8 cellular contexts compared by ENCODE assay signal in genomic region chr5:179732412-179732917, GRCh38. TPM values are rescaled to one million over a fixed set of nuclear protein-coding genes. Genes with fewer than 3 reads are reported as not detected.
DNase-seq lines count a peak whose midpoint lies in the region; ATAC-seq and FAIRE-seq lines count a peak whose summit lies in the region.

TSS of gene MAML1 (plus strand) at chr5:179732822. CDS start at chr5:179733113, 291 bp downstream.

- peak within 1 kb of the TSS; percentile 95 for H3K27ac Mint-ChIP-seq in activated T-cell treated with anti-CD3 and anti-CD28 coated beads, Interleukin-2, amount 50 U/mL, for 72 hours

- ATAC-seq in GM21786 (IDR thresholded peaks at IDR 0.05; ENCODE audit: unreplicated experiment) (peak; percentile 94), esophagus mucosa (peak; percentile 99)
- ATAC-seq in activated T-cell treated with anti-CD3 and anti-CD28 coated beads, Interleukin-2, amount 50 U/mL, for 72 hours (replicated peaks in 1 of 2) = peak; percentile 95

- H3K36me3 Mint-ChIP-seq in activated T-cell treated with anti-CD3 and anti-CD28 coated beads, Interleukin-2, amount 50 U/mL, for 72 hours (ENCODE audit: insufficient read depth in 2 of 2) = peaks cover 7 to 21% of the 10 kb centered on the region in 2 donors

- no peaks in the 10 kb centered on the region for H3K9me3 ChIP-seq in KOPT-K1 (ENCODE audit: insufficient read depth, low read length, poor library complexity, severe bottlenecking)
- no peaks in the 10 kb centered on the region for H3K9me3 ChIP-seq in muscle layer of duodenum (ENCODE audit: control insufficient read depth in 1 of 2, low read length in 2 of 2)

- H3K4me1 ChIP-seq in muscle layer of duodenum (ENCODE audit: control insufficient read depth in 1 of 2, insufficient read depth in 2 of 2, low read length in 2 of 2) = peaks cover 5 to 38% of the 10 kb centered on the region in 2 donors

- H3K27me3 Mint-ChIP-seq in activated T-cell treated with anti-CD3 and anti-CD28 coated beads, Interleukin-2, amount 50 U/mL, for 72 hours (ENCODE audit: low read depth) = no peaks in the 10 kb centered on the region

- peak within 1 kb of the TSS; percentile 92 to 93 for H3K4me3 Mint-ChIP-seq in activated T-cell treated with anti-CD3 and anti-CD28 coated beads, Interleukin-2, amount 50 U/mL, for 72 hours

- FAIRE-seq in RCC 7860 (lab: Jason Lieb, UNC) = peak; percentile 90

- peaks cover 42% of the 10 kb centered on the region for H3K4me1 Mint-ChIP-seq in activated T-cell treated with anti-CD3 and anti-CD28 coated beads, Interleukin-2, amount 50 U/mL, for 72 hours (ENCODE audit: low read depth)

- DNase-seq in DMS79 (lab: John Stamatoyannopoulos, UW) (peak; percentile 97), RCC 7860 (ENCODE audit: low spot score) (peak; percentile 99)
- peak; percentile 99 to 100 for DNase-seq in activated T-cell treated with anti-CD3 and anti-CD28 coated beads, Interleukin-2, amount 50 U/mL, for 72 hours
- DNase-seq in stimulated activated CD8-positive, alpha-beta memory T cell treated with anti-CD3 and anti-CD28 coated beads, Interleukin-7, amount 100 ng/mL, for 4 hours (ENCODE audit: low read depth in 2 of 2) = peak; percentile 99

- H3K36me3 ChIP-seq in KOPT-K1 (ENCODE audit: insufficient read depth, low read length) (peaks cover 52% of the 10 kb centered on the region), muscle layer of duodenum (ENCODE audit: control insufficient read depth in 1 of 2, insufficient read depth in 2 of 2, low read length in 2 of 2) (peaks cover 33 to 37% of the 10 kb centered on the region in 2 donors)

- no peaks in the 10 kb centered on the region for H3K27me3 ChIP-seq in muscle layer of duodenum (ENCODE audit: low read depth, low read length)

- H3K27ac ChIP-seq in KOPT-K1 (ENCODE audit: low read depth, low read length, poor library complexity, severe bottlenecking) (peak within 1 kb of the TSS; percentile 85), muscle layer of duodenum (ENCODE audit: low read length) (peak within 1 kb of the TSS; percentile 72)

- no peaks in the 10 kb centered on the region for H3K9me3 Mint-ChIP-seq in activated T-cell treated with anti-CD3 and anti-CD28 coated beads, Interleukin-2, amount 50 U/mL, for 72 hours

- H3K4me3 ChIP-seq in muscle layer of duodenum (ENCODE audit: low read depth in 1 of 2, low read length in 2 of 2) = peak within 1 kb of the TSS; percentile 74 to 86

RNA-seq across cellular contexts. Expression of gene MAML1, which starts in this region (rescaled TPM):
- total RNA-seq in activated T-cell treated with anti-CD3 and anti-CD28 coated beads, Interleukin-2, amount 50 U/mL, for 72 hours = 10 to 100 TPM; 26.9 to 28.0 TPM
- 15.4 TPM for total RNA-seq in esophagus mucosa

Comparison
In these comparisons a context has a peak if more than half of its experiments do, and no peak if none do; other contexts are left out.
1. Peak in every context shown above with its lines: DNase-seq, ATAC-seq, H3K4me3 ChIP-seq and H3K27ac ChIP-seq.